ENCODE assay signal across 9 cellular contexts in genomic region chr12:24838531-24838950, GRCh38.
DNase-seq lines count a peak whose midpoint lies in the region; ATAC-seq, FAIRE-seq and TF ChIP-seq lines count a peak whose summit lies in the region.
"Had no signal": no experiment of that assay in that cellular context is flagged by ENCODE, and none has a peak within 500 bp of the region (broad histone marks: within the 10 kb centered on the region; RNA-seq: fewer than 3 reads in every experiment).

No MANE protein-coding gene starts in this region.

- H3K36me3 ChIP-seq in right atrium auricular region = no peaks in the 10 kb centered on the region
- no peaks in the 10 kb centered on the region for H3K36me3 ChIP-seq in vagina

- TF ChIP-seq POLR2A in H54 (IDR thresholded peaks at IDR 0.05; ENCODE audit: low read depth, low read length) = no peak
- no peak for TF ChIP-seq POLR2A in vagina (IDR thresholded peaks at IDR 0.05)

- no peak for FAIRE-seq in H54 (lab: Jason Lieb, UNC)
- FAIRE-seq in HTR-8/SVneo (lab: Jason Lieb, UNC) = no peak

- ATAC-seq in Right ventricle myocardium inferior = peak; percentile 94
- peak; percentile 55 for ATAC-seq in HG03045 (IDR thresholded peaks at IDR 0.05; ENCODE audit: unreplicated experiment)
- ATAC-seq in T-helper 17 cell = peak; percentile 14

- H3K27me3 Mint-ChIP-seq in T-helper 17 cell = peaks cover 31% of the 10 kb centered on the region

- H3K4me3 Mint-ChIP-seq in T-helper 17 cell = no peak overlapping the region

- DNase-seq in Right ventricle myocardium inferior (ENCODE audit: missing footprints) (no peak), cardiac septum (ENCODE audit: low spot score) (no peak), T-helper 17 cell (no peak), right atrium auricular region (ENCODE audit: low spot score) (peak; percentile 71), H54 (ENCODE audit: insufficient read length, low spot score) (no peak), vagina (ENCODE audit: extremely low spot score in 2 of 2) (no peak), HTR-8/SVneo (ENCODE audit: insufficient read length, low spot score) (no peak)

- H3K27me3 ChIP-seq in right atrium auricular region (no peaks in the 10 kb centered on the region), vagina (no peaks in the 10 kb centered on the region)

- TF ChIP-seq CTCF in right atrium auricular region (IDR thresholded peaks at IDR 0.05) (no peak), vagina (IDR thresholded peaks at IDR 0.05) (no peak)

- no peaks in the 10 kb centered on the region for H3K4me1 ChIP-seq in right atrium auricular region
- H3K4me1 ChIP-seq in vagina = peaks cover 11% of the 10 kb centered on the region

- peaks cover 2% of the 10 kb centered on the region for H3K36me3 Mint-ChIP-seq in T-helper 17 cell (ENCODE audit: low read depth)

- H3K4me1 Mint-ChIP-seq in T-helper 17 cell = peaks cover 10% of the 10 kb centered on the region

- H3K27ac Mint-ChIP-seq in T-helper 17 cell = peak overlapping the region; percentile 47

- H3K4me3 ChIP-seq in right atrium auricular region (no peak overlapping the region), vagina (no peak overlapping the region)
- H3K4me3 ChIP-seq: skin epidermis had no signal

- peak overlapping the region in 1 of 2 donors; percentile 6 for H3K27ac ChIP-seq in right atrium auricular region
- no peak overlapping the region for H3K27ac ChIP-seq in vagina

- intact Hi-C loops in Right ventricle myocardium inferior (cut with DNase I) (no loop called here), cardiac septum (cut with DNase I) (no loop called here), vagina (cut with DNase I) (no loop called here)

- H3K9me3 ChIP-seq in T-helper 17 cell (ENCODE audit: control insufficient read depth, low read length, poor library complexity, severe bottlenecking) = no peaks in the 10 kb centered on the region
- no peaks in the 10 kb centered on the region for H3K9me3 ChIP-seq in right atrium auricular region
- H3K9me3 ChIP-seq in vagina = no peaks in the 10 kb centered on the region

Comparison
In these comparisons a context has a peak if more than half of its experiments do, and no peak if none do; other contexts are left out.
1. ATAC-seq: peak in every context shown above with its lines; median percentile 94 in Right ventricle myocardium inferior; 55 in HG03045; 14 in T-helper 17 cell.